Comparison of ENCODE assay signal across 8 cellular contexts in the genomic region with DNA sequence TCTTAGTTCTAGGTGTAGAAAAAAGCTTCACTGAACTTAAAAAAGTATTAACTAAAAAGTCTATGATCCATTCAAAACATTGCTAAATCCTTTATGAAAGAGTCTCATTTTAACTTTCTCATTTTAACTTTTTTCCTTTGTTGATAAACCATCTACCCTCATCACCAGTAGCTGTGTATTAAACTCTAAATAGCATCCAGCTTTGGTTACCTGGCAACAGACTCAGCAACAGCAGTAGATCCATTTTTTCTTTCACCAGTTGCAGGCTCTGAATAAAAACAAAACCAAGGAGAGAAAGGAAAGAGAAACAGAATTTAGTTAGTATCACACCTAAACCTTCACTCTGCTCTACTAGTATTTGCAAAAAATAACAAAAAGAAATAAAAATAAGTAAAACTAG. TPM values are rescaled to one million over a fixed set of nuclear protein-coding genes. Genes with fewer than 3 reads are reported as not detected.
DNase-seq lines count a peak whose midpoint lies in the region; ATAC-seq, FAIRE-seq and TF ChIP-seq lines count a peak whose summit lies in the region.

No MANE protein-coding gene starts in this region.

- TF ChIP-seq CTCF in HL-60 (IDR thresholded peaks at IDR 0.05; ENCODE audit: insufficient read depth, low read length) (no peak), HepG2 (CRISPR knock-in tag; IDR thresholded peaks at IDR 0.05) (no peak)

- no peak overlapping the region for H3K4me3 Mint-ChIP-seq in CD4-positive, CD25-positive, alpha-beta regulatory T cell
- no peak overlapping the region for H3K4me3 Mint-ChIP-seq in activated naive CD8-positive, alpha-beta T cell treated with anti-CD3 and anti-CD28 coated beads, Interleukin-2, amount 50 U/mL, for 24 hours

- no peaks in the 10 kb centered on the region for H3K27me3 Mint-ChIP-seq in CD4-positive, CD25-positive, alpha-beta regulatory T cell
- H3K27me3 Mint-ChIP-seq in activated naive CD8-positive, alpha-beta T cell treated with anti-CD3 and anti-CD28 coated beads, Interleukin-2, amount 50 U/mL, for 24 hours, result no peaks in the 10 kb centered on the region

- H3K36me3 Mint-ChIP-seq in CD4-positive, CD25-positive, alpha-beta regulatory T cell, result peaks cover 20% of the 10 kb centered on the region
- peaks cover 21% of the 10 kb centered on the region for H3K36me3 Mint-ChIP-seq in activated naive CD8-positive, alpha-beta T cell treated with anti-CD3 and anti-CD28 coated beads, Interleukin-2, amount 50 U/mL, for 24 hours (ENCODE audit: low read depth)

- H3K27ac Mint-ChIP-seq in CD4-positive, CD25-positive, alpha-beta regulatory T cell, result peak overlapping the region in 1 of 3 donors; percentile 5
- peak overlapping the region; percentile 93 for H3K27ac Mint-ChIP-seq in activated naive CD8-positive, alpha-beta T cell treated with anti-CD3 and anti-CD28 coated beads, Interleukin-2, amount 50 U/mL, for 24 hours

- POLR2A ChIA-PET in HepG2 (lab: Yijun Ruan, JAX), result interaction anchor here (1.6 kb wide), 1 partner anchor 69 kb away, joined by 6 read pairs; no protein-coding TSS in a partner anchor

- DNase-seq in CD4-positive, CD25-positive, alpha-beta regulatory T cell, result peak in 2 of 3 donors; percentile 6 to 59
- DNase-seq in HL-60 (ENCODE audit: low read depth in 1 of 2, low spot score in 1 of 2) (no peak), HepG2 (ENCODE audit: low spot score) (peak; percentile 3), superior temporal gyrus (ENCODE audit: extremely low spot score) (no peak)
- no peak for DNase-seq in activated naive CD8-positive, alpha-beta T cell treated with anti-CD3 and anti-CD28 coated beads, Interleukin-2, amount 50 U/mL, for 24 hours

- peaks cover 3 to 15% (median 6%) of the 10 kb centered on the region in 4 donors for H3K4me1 Mint-ChIP-seq in CD4-positive, CD25-positive, alpha-beta regulatory T cell
- H3K4me1 Mint-ChIP-seq in activated naive CD8-positive, alpha-beta T cell treated with anti-CD3 and anti-CD28 coated beads, Interleukin-2, amount 50 U/mL, for 24 hours, result peaks cover 14% of the 10 kb centered on the region

- H2AFZ ChIP-seq in HepG2 (ENCODE audit: low read length), result no peak overlapping the region

- in situ Hi-C loops in HepG2 (cut with HindIII; ENCODE audit: extremely low pct_ligation_motif_present, low pct_unique_long_range_greater_than_20kb), result loop anchor here (25.0 kb wide), 1 partner anchor 321 kb away; no protein-coding TSS in a partner anchor

- no peaks in the 10 kb centered on the region for H3K4me1 ChIP-seq in CD4-positive, CD25-positive, alpha-beta regulatory T cell (ENCODE audit: control insufficient read depth, insufficient read depth, low read length, poor library complexity, severe bottlenecking)
- H3K4me1 ChIP-seq in HepG2 (ENCODE audit: insufficient read depth, low read length), result peaks cover 16% of the 10 kb centered on the region

- BruUV-seq in HepG2 (replicated peaks; lab: Mats Ljungman, UMichigan), result no TSS peak

- TF ChIP-seq EP300 in HepG2 (IDR thresholded peaks at IDR 0.05; ENCODE audit: low read depth in 2 of 2, low read length in 2 of 2), result no peak
- TF ChIP-seq EP300 in HepG2 (CRISPR knock-in tag; IDR thresholded peaks at IDR 0.05; ENCODE audit: borderline replicate concordance), result no peak

- H3K9me3 ChIP-seq in CD4-positive, CD25-positive, alpha-beta regulatory T cell (ENCODE audit: control insufficient read depth in 2 of 2, low read length in 2 of 2), result no peaks in the 10 kb centered on the region
- no peaks in the 10 kb centered on the region for H3K9me3 ChIP-seq in HepG2 (ENCODE audit: low read length)

- no peak overlapping the region for H3K4me3 ChIP-seq in CD4-positive, CD25-positive, alpha-beta regulatory T cell (ENCODE audit: low read depth, low read length)
- H3K4me3 ChIP-seq in HL-60 (replicated peaks; ENCODE audit: insufficient read depth, low read length) (no peak overlapping the region), HepG2 (replicated peaks in 1 of 3; ENCODE audit: insufficient read depth in 1 of 3, low read depth in 2 of 3, low read length in 3 of 3) (no peak overlapping the region)

- no peaks in the 10 kb centered on the region for H3K79me2 ChIP-seq in HepG2 (ENCODE audit: insufficient read depth, low read length)

- no peaks in the 10 kb centered on the region for H4K20me1 ChIP-seq in HepG2 (ENCODE audit: insufficient read depth, low read length)

- H3K36me3 ChIP-seq in CD4-positive, CD25-positive, alpha-beta regulatory T cell (ENCODE audit: control insufficient read depth, insufficient read depth, low read length), result peaks cover 8% of the 10 kb centered on the region
- H3K36me3 ChIP-seq in HepG2 (replicated peaks in 1 of 2; ENCODE audit: control insufficient read depth in 1 of 2, insufficient read depth in 2 of 2, low read length in 2 of 2), result peaks cover 3 to 14% of the 10 kb centered on the region in 2 experiments; a peak in 4 of 5 replicates

- H3K9me3 Mint-ChIP-seq in CD4-positive, CD25-positive, alpha-beta regulatory T cell, result no peaks in the 10 kb centered on the region
- H3K9me3 Mint-ChIP-seq in activated naive CD8-positive, alpha-beta T cell treated with anti-CD3 and anti-CD28 coated beads, Interleukin-2, amount 50 U/mL, for 24 hours, result no peaks in the 10 kb centered on the region

- intact Hi-C loops in HepG2 (cut with micrococcal nuclease; ENCODE audit: unreplicated experiment), result loop anchor here (2.0 kb wide), 1 partner anchor 73 kb away; no protein-coding TSS in a partner anchor

- H3K9ac ChIP-seq in HepG2 (ENCODE audit: insufficient read depth, low read depth, low read length), result no peak overlapping the region

- H3K4me2 ChIP-seq in HepG2 (ENCODE audit: low read depth, low read length), result no peak overlapping the region

- no peaks in the 10 kb centered on the region for H3K27me3 ChIP-seq in CD4-positive, CD25-positive, alpha-beta regulatory T cell (ENCODE audit: control insufficient read depth, insufficient read depth, low read length)
- H3K27me3 ChIP-seq in HL-60 (ENCODE audit: insufficient read depth, poor library complexity, severe bottlenecking) (no peaks in the 10 kb centered on the region), HepG2 (ENCODE audit: control insufficient read depth in 1 of 2, insufficient read depth in 2 of 2, low read length in 2 of 2) (no peaks in the 10 kb centered on the region)

- H3K27ac ChIP-seq in CD4-positive, CD25-positive, alpha-beta regulatory T cell (ENCODE audit: insufficient read depth, low read length, poor library complexity, severe bottlenecking), result no peak overlapping the region
- H3K27ac ChIP-seq in HL-60 (replicated peaks), result peak overlapping the region; percentile 46
- peak overlapping the region; percentile 51 for H3K27ac ChIP-seq in HepG2 (ENCODE audit: extremely low read length, insufficient read depth, low read length)

- TF ChIP-seq RAD21 in HepG2 (CRISPR knock-in tag; IDR thresholded peaks at IDR 0.05), result no peak

- no peak for TF ChIP-seq POLR2A in HepG2 (IDR thresholded peaks at IDR 0.05; ENCODE audit: insufficient read depth in 1 of 2, low read depth in 2 of 2, low read length in 2 of 2)

- FAIRE-seq in HepG2 (lab: Jason Lieb, UNC), result no peak

- no peak for ATAC-seq in CD4-positive, CD25-positive, alpha-beta regulatory T cell (ENCODE audit: low read depth in 2 of 2)
- peak; percentile 49 for ATAC-seq in activated naive CD8-positive, alpha-beta T cell treated with anti-CD3 and anti-CD28 coated beads, Interleukin-2, amount 50 U/mL, for 24 hours
- no peak for ATAC-seq in HepG2
- ATAC-seq in HG02970 (IDR thresholded peaks at IDR 0.05; ENCODE audit: low FRiP score, unreplicated experiment), result no peak
- no peak for ATAC-seq in GM21529 (IDR thresholded peaks at IDR 0.05; ENCODE audit: unreplicated experiment)
- ATAC-seq in HG02938 (IDR thresholded peaks at IDR 0.05; ENCODE audit: unreplicated experiment), result no peak

- CTCF ChIA-PET in HepG2 (lab: Yijun Ruan, JAX; ENCODE audit: low intra/inter-chr PET ratio, low total read pairs), result no interaction called here

TF ChIP-seq in HepG2, 621 proteins besides CTCF, POLR2A, EP300 and RAD21 (continues in another document):
- TF ChIP-seq NR3C1 (CRISPR knock-in tag; IDR thresholded peaks at IDR 0.05) (no peak), PAWR (CRISPR knock-in tag; IDR thresholded peaks at IDR 0.05; ENCODE audit: borderline replicate concordance) (no peak), PCBP2 (optimal IDR thresholded peaks at IDR 0.05; ENCODE audit: low read depth, low read length, poor library complexity, severe bottlenecking) (no peak), ZNF546 (CRISPR knock-in tag; conservative IDR thresholded peaks at IDR 0.05) (no peak), MIER2 (CRISPR knock-in tag; IDR thresholded peaks at IDR 0.05) (no peak), ZNF256 (CRISPR knock-in tag; conservative IDR thresholded peaks at IDR 0.05) (no peak), SATB2 (CRISPR knock-in tag; IDR thresholded peaks at IDR 0.05) (no peak), BRD4 (CRISPR knock-in tag; IDR thresholded peaks at IDR 0.05) (no peak), ZC3H4 (CRISPR knock-in tag; IDR thresholded peaks at IDR 0.05; ENCODE audit: borderline replicate concordance) (no peak), BRCA1 (CRISPR knock-in tag; IDR thresholded peaks at IDR 0.05) (no peak)

RNA-seq across cellular contexts. Expression of gene TP53BP1, which starts 51.6 kb away (rescaled TPM):
- total RNA-seq in CD4-positive, CD25-positive, alpha-beta regulatory T cell, result 42.1 TPM
- 1 to 10 TPM; 3.9 to 7.9 (median 6.0) TPM for polyA plus RNA-seq in CD4-positive, CD25-positive, alpha-beta regulatory T cell
- total RNA-seq in HepG2 (2016; rRNA removed; fragmentation: Illumina TruSeq; extraction: Trizol), result 17.4 and 26.3 TPM in 2 replicates
- total RNA-seq in HepG2 (2016; cell fraction: cytosol; rRNA removed; fragmentation: Illumina TruSeq; extraction: Trizol; ENCODE audit: low read depth), result 5.3 and 6.3 TPM in 2 replicates
- 16.7 and 24.8 TPM in 2 replicates for total RNA-seq in HepG2 (2016; cell fraction: insoluble cytoplasmic fraction; rRNA removed; fragmentation: Illumina TruSeq; extraction: Trizol)
- total RNA-seq in HepG2 (2016; cell fraction: membrane; rRNA removed; fragmentation: Illumina TruSeq; extraction: Trizol), result 6.0 and 6.4 TPM in 2 replicates
- total RNA-seq in HepG2 (2016; cell fraction: nucleus; rRNA removed; fragmentation: Illumina TruSeq; extraction: Trizol), result 22.1 and 25.2 TPM in 2 replicates
- polyA plus RNA-seq in HepG2 (2011; rRNA removed), result 15.9 and 17.1 TPM in 2 replicates
- polyA plus RNA-seq in HepG2 (2011; cell fraction: cytosol; rRNA removed), result 7.3 and 7.4 TPM in 2 replicates
- 34.5 and 38.3 TPM in 2 replicates for polyA plus RNA-seq in HepG2 (2011; cell fraction: nucleus; rRNA removed)
- polyA plus RNA-seq in HepG2 (2012), result 6.2 and 7.1 TPM in 2 replicates
- 0.49 and 0.59 TPM in 2 replicates for polyA plus RNA-seq in HepG2 (2016; cell fraction: cytosol; fragmentation: Illumina TruSeq; extraction: Trizol; ENCODE audit: low read depth)
- polyA plus RNA-seq in HepG2 (2016; cell fraction: insoluble cytoplasmic fraction; fragmentation: Illumina TruSeq; extraction: Trizol; ENCODE audit: low read depth), result 13.4 and 14.5 TPM in 2 replicates
- polyA plus RNA-seq in HepG2 (2016; cell fraction: membrane; fragmentation: Illumina TruSeq; extraction: Trizol; ENCODE audit: low read depth), result 0.92 and 1.1 TPM in 2 replicates
- polyA plus RNA-seq in HepG2 (2016; cell fraction: nucleus; fragmentation: Illumina TruSeq; extraction: Trizol; ENCODE audit: insufficient read depth, low read depth), result 29.6 and 32.3 TPM in 2 replicates
- polyA minus RNA-seq in HepG2 (2011; rRNA and poly(A)+ RNA removed; ENCODE audit: low replicate concordance), result 22.3 and 59.9 TPM in 2 replicates
- 10.6 and 14.0 TPM in 2 replicates for polyA minus RNA-seq in HepG2 (2011; cell fraction: cytosol; rRNA and poly(A)+ RNA removed)
- polyA minus RNA-seq in HepG2 (2011; cell fraction: nucleus; rRNA and poly(A)+ RNA removed), result 40.2 and 48.4 TPM in 2 replicates

Comparison
In these comparisons a context has a peak if more than half of its experiments do, and no peak if none do; other contexts are left out.
1. DNase-seq: peak in CD4-positive, CD25-positive, alpha-beta regulatory T cell (2 of 3) and HepG2 (single experiment); none in HL-60 (0 of 2), activated naive CD8-positive, alpha-beta T cell treated with anti-CD3 and anti-CD28 coated beads, Interleukin-2, amount 50 U/mL, for 24 hours (single experiment) and superior temporal gyrus (single experiment).